ENCODE assay signal across 18 cellular contexts in genomic region chr7:39911167-39911566, GRCh38. TPM values are rescaled to one million over a fixed set of nuclear protein-coding genes. Genes with fewer than 3 reads are reported as not detected.
A peak's percentile ranks its signal among the peaks of the same experiment; 100 is the strongest.
DNase-seq lines count a peak whose midpoint lies in the region; ATAC-seq and TF ChIP-seq lines count a peak whose summit lies in the region.
"Had no signal": no experiment of that assay in that cellular context is flagged by ENCODE, and none has a peak within 500 bp of the region (broad histone marks: within the 10 kb centered on the region; RNA-seq: fewer than 3 reads in every experiment).

No MANE protein-coding gene starts in this region.

- H3K14ac ChIP-seq in IMR-90 (replicated peaks; ENCODE audit: low read depth, low read length) = no peak overlapping the region

- no peak overlapping the region for H3K56ac ChIP-seq in IMR-90 (ENCODE audit: extremely low read depth, insufficient read depth, low read length)

- H2BK120ac ChIP-seq in IMR-90 (ENCODE audit: low read depth, low read length) = no peak overlapping the region

- H3K18ac ChIP-seq in IMR-90 (ENCODE audit: low read depth, low read length) = no peak overlapping the region

- no peak overlapping the region for H4K8ac ChIP-seq in IMR-90 (ENCODE audit: low read depth in 2 of 2, low read length in 2 of 2)

- H2BK20ac ChIP-seq in IMR-90 (ENCODE audit: low read depth, low read length) = no peak overlapping the region

- no peak overlapping the region for H3K9ac ChIP-seq in IMR-90 (ENCODE audit: low read depth, low read length)
- H3K9ac ChIP-seq: KMS-11 had no signal

- no peaks in the 10 kb centered on the region for H3K79me1 ChIP-seq in IMR-90 (ENCODE audit: low read depth in 1 of 2, low read length in 2 of 2)

- dilution Hi-C loops in IMR-90 (cut with HindIII; ENCODE audit: low sequenced_read_pairs, unreplicated experiment) = no loop called here

- ATAC-seq in GM23338 = no peak
- ATAC-seq in IMR-90 (ENCODE audit: low read depth) = peak; percentile 46; the same call in 1 of the 2 replicates
- ATAC-seq in HG02623 (IDR thresholded peaks at IDR 0.05; ENCODE audit: unreplicated experiment) = no peak
- no peak for ATAC-seq in activated CD4-positive, CD25-positive, alpha-beta regulatory T cell treated with anti-CD3 and anti-CD28 coated beads, Interleukin-2, amount 50 U/mL, for 24 hours

- H3K4me2 ChIP-seq in GM23338 = no peak overlapping the region
- H3K4me2 ChIP-seq in IMR-90 (ENCODE audit: low read depth, low read length) = no peak overlapping the region
- H3K4me2 ChIP-seq: KMS-11 had no signal

- POLR2A ChIA-PET in IMR-90 (lab: Charles Lee; ENCODE audit: unreplicated experiment) = no interaction called here

- no TSS peak for BruUV-seq in IMR-90 (replicated peaks; lab: Mats Ljungman, UMichigan)

- H3K9me1 ChIP-seq in IMR-90 (ENCODE audit: insufficient read depth, low read length) = no peaks in the 10 kb centered on the region; the same call in 1 of the 2 replicates

- H3K4me3 ChIP-seq in GM23338 (no peak overlapping the region), IMR-90 (ENCODE audit: insufficient read depth, low read depth, low read length) (no peak overlapping the region), brain microvascular endothelial cell (ENCODE audit: low read depth, low read length) (no peak overlapping the region)
- H3K4me3 ChIP-seq: SK-N-MC had no signal

- DNase-seq in GM23338 (ENCODE audit: low spot score) (no peak), IMR-90 (peak; percentile 9), brain microvascular endothelial cell (no peak), osteocyte (ENCODE audit: extremely low spot score, unreplicated experiment) (peak; percentile 44), mesenteric fat pad (ENCODE audit: low spot score) (no peak)
- DNase-seq: CD4-positive, CD25-positive, alpha-beta regulatory T cell; H7; NCI-H1092 treated with DMSO at 0.1 percent for 48 hours; NCI-H1436 treated with DMSO at 0.1 percent for 48 hours; NCI-H2029; NCI-H226; NCI-H510A treated with DMSO at 0.1 percent for 48 hours; NCI-H774; SW 1271 had no signal

- H3K27ac Mint-ChIP-seq in GM23338 (no peak overlapping the region), osteocyte (ENCODE audit: unreplicated experiment) (no peak overlapping the region)

- H3K9me3 Mint-ChIP-seq in GM23338 = 0 out of 3 replicates have a peak, but pooled peaks cover 4% of the 10 kb centered on the region
- peaks cover 16% of the 10 kb centered on the region for H3K9me3 Mint-ChIP-seq in osteocyte (ENCODE audit: unreplicated experiment)

- H3K79me2 ChIP-seq in GM23338 (replicated peaks; ENCODE audit: insufficient read depth) = no peaks in the 10 kb centered on the region

- in situ Hi-C loops in IMR-90 (cut with MboI; ENCODE audit: low sequenced_read_pairs) (no loop called here), brain microvascular endothelial cell (cut with HindIII; ENCODE audit: low pct_ligation_motif_present, low sequenced_read_pairs) (no loop called here)

- H2AK5ac ChIP-seq in IMR-90 (ENCODE audit: low read depth, low read length) = no peak overlapping the region

- H3K4ac ChIP-seq in IMR-90 (ENCODE audit: low read depth, low read length) = no peak overlapping the region

- H3F3A ChIP-seq in GM23338 (replicated peaks; ENCODE audit: low read depth) = no peaks in the 10 kb centered on the region

- H2AK9ac ChIP-seq in IMR-90 (replicated peaks; ENCODE audit: low read depth, low read length, poor library complexity) = no peak overlapping the region

- no peak overlapping the region for H3K23ac ChIP-seq in IMR-90 (ENCODE audit: low read depth, low read length)

- H4K20me1 ChIP-seq in GM23338 (replicated peaks; ENCODE audit: insufficient read depth) = no peaks in the 10 kb centered on the region
- H4K20me1 ChIP-seq in IMR-90 (ENCODE audit: insufficient read depth, low read length) = no peaks in the 10 kb centered on the region; the same call in 1 of the 2 replicates

- CTCF ChIA-PET in IMR-90 (lab: Yijun Ruan, JAX) = no interaction called here

- TF ChIP-seq CTCF in GM23338 (conservative IDR thresholded peaks at IDR 0.05; ENCODE audit: low read depth in 2 of 2) (no peak), IMR-90 (conservative IDR thresholded peaks at IDR 0.05; ENCODE audit: low read depth, low read length) (no peak), brain microvascular endothelial cell (IDR thresholded peaks at IDR 0.05; ENCODE audit: low read depth, low read length, missing control alignments) (peak; percentile 17), osteocyte (IDR thresholded peaks at IDR 0.05) (no peak)

- H3K36me3 Mint-ChIP-seq in GM23338 (ENCODE audit: low read depth) (no peaks in the 10 kb centered on the region), osteocyte (ENCODE audit: unreplicated experiment) (no peaks in the 10 kb centered on the region)

- H3K27me3 ChIP-seq in GM23338 (ENCODE audit: insufficient read depth) (no peaks in the 10 kb centered on the region), IMR-90 (ENCODE audit: control insufficient read depth, insufficient read depth, low read length) (peaks cover 3% of the 10 kb centered on the region; the same call in 1 of the 2 replicates), brain microvascular endothelial cell (replicated peaks) (no peaks in the 10 kb centered on the region)

- H4K91ac ChIP-seq in IMR-90 (ENCODE audit: insufficient read depth, low read depth, low read length) = no peak overlapping the region

- H3K4me3 Mint-ChIP-seq in GM23338 = no peak overlapping the region
- H3K4me3 Mint-ChIP-seq in osteocyte (ENCODE audit: unreplicated experiment) = no peak overlapping the region
- H3K4me3 Mint-ChIP-seq: CD4-positive, CD25-positive, alpha-beta regulatory T cell had no signal

- H2BK5ac ChIP-seq in IMR-90 (ENCODE audit: low read depth, low read length, poor library complexity, severe bottlenecking) = no peak overlapping the region

- H3K27me3 Mint-ChIP-seq in GM23338 (ENCODE audit: insufficient read depth, low read depth, poor library complexity) (peaks cover 4% of the 10 kb centered on the region), osteocyte (ENCODE audit: unreplicated experiment) (peaks cover 26% of the 10 kb centered on the region)

- H3K4me1 ChIP-seq in GM23338 (ENCODE audit: insufficient read depth) (no peaks in the 10 kb centered on the region), IMR-90 (ENCODE audit: control insufficient read depth, insufficient read depth, low read length) (peaks cover 1% of the 10 kb centered on the region; the same call in 1 of the 2 replicates)

- no peaks in the 10 kb centered on the region for H3K36me3 ChIP-seq in GM23338 (ENCODE audit: insufficient read depth)
- H3K36me3 ChIP-seq in IMR-90 (ENCODE audit: control insufficient read depth, insufficient read depth, low read length) = no peaks in the 10 kb centered on the region
- H3K36me3 ChIP-seq in brain microvascular endothelial cell (replicated peaks) = no peaks in the 10 kb centered on the region

- no peak for TF ChIP-seq RAD21 in IMR-90 (IDR thresholded peaks at IDR 0.05; ENCODE audit: low read length)

- intact Hi-C loops in IMR-90 (cut with micrococcal nuclease) = no loop called here

- H2AFZ ChIP-seq in GM23338 (0 out of 2 replicates have a peak overlapping the region, but pooled peaks have one; percentile 72), IMR-90 (replicated peaks; ENCODE audit: low read length, poor library complexity) (no peak overlapping the region)

- no peaks in the 10 kb centered on the region; the same call in 1 of the 2 replicates for H3K9me3 ChIP-seq in IMR-90 (ENCODE audit: control insufficient read depth, insufficient read depth, low read length)

- no peak for TF ChIP-seq POLR2A in IMR-90 (IDR thresholded peaks at IDR 0.05; ENCODE audit: low read depth, low read length)

- H3K27ac ChIP-seq in GM23338 (ENCODE audit: low read depth) (no peak overlapping the region), IMR-90 (ENCODE audit: insufficient read depth, low read length) (no peak overlapping the region), brain microvascular endothelial cell (no peak overlapping the region)
- H3K27ac ChIP-seq: KMS-11 had no signal

- H2BK15ac ChIP-seq in IMR-90 (ENCODE audit: low read depth, low read length) = no peak overlapping the region

- H3K9me2 ChIP-seq in GM23338 (ENCODE audit: insufficient read depth) = no peaks in the 10 kb centered on the region

- H3K4me1 Mint-ChIP-seq in GM23338 = no peaks in the 10 kb centered on the region
- H3K4me1 Mint-ChIP-seq in osteocyte (ENCODE audit: unreplicated experiment) = peaks cover 4% of the 10 kb centered on the region

- H4K5ac ChIP-seq in IMR-90 (ENCODE audit: low read depth, low read length) = no peak overlapping the region

- no CpG with 5 or more reads among the region's 2 CpGs for WGBS in IMR-90 (ENCODE audit: extremely low coverage in 2 of 2, insufficient read length in 1 of 2), 2 experiments

TF ChIP-seq in GM23338, 12 proteins besides CTCF, POLR2A, EP300 and RAD21 (continues in another document):
- TF ChIP-seq ZNF331 (CRISPR knock-in tag; IDR thresholded peaks at IDR 0.05; ENCODE audit: low read depth) = no peak
- no peak for TF ChIP-seq CREB1 (CRISPR knock-in tag; IDR thresholded peaks at IDR 0.05; ENCODE audit: low read depth)

TF ChIP-seq in IMR-90, 13 proteins besides CTCF, POLR2A, EP300 and RAD21 (continues in another document):
- TF ChIP-seq FOS (IDR thresholded peaks at IDR 0.05; ENCODE audit: low read depth, low read length) = no peak
- TF ChIP-seq MAZ (IDR thresholded peaks at IDR 0.05; ENCODE audit: borderline replicate concordance, low read depth, low read length) = no peak
- no peak for TF ChIP-seq ELK1 (IDR thresholded peaks at IDR 0.05; ENCODE audit: borderline replicate concordance, low read depth, low read length)
- TF ChIP-seq CEBPB (IDR thresholded peaks at IDR 0.05; ENCODE audit: low read depth, low read length) = no peak
- TF ChIP-seq NFE2L2 (IDR thresholded peaks at IDR 0.05; ENCODE audit: low read depth, low read length) = no peak

RNA-seq across cellular contexts. Expression of gene CDK13, which starts 38.9 kb away (rescaled TPM):
- total RNA-seq in GM23338 (2014; rRNA removed; shearing (Covaris generic)) = 80.2 and 88.4 TPM in 2 replicates
- polyA plus RNA-seq in GM23338 (2016; fragmentation: Nextera tagmentation; extraction: Ambion mirVana) (38.1 and 39.4 TPM in 2 replicates), IMR-90 (2012; rRNA removed) (18.7 and 20.1 TPM in 2 replicates)
- total RNA-seq in IMR-90 (2012; rRNA removed) (50.4 and 55.0 TPM in 2 replicates), osteocyte (58.7 and 60.6 TPM in 2 replicates), mesenteric fat pad (44.4 TPM)
- 9.2 and 9.5 TPM in 2 replicates for polyA plus RNA-seq in IMR-90 (2012; cell fraction: cytosol; rRNA removed)
- polyA plus RNA-seq in IMR-90 (2012; cell fraction: nucleus; rRNA removed; ENCODE audit: low replicate concordance) = 25.7 and 67.4 TPM in 2 replicates

Comparison
In these comparisons a context has a peak if more than half of its experiments do, and no peak if none do; other contexts are left out.
1. DNase-seq: peak in IMR-90 (single experiment) and osteocyte (single experiment); none in GM23338 (single experiment), brain microvascular endothelial cell (single experiment) and mesenteric fat pad (single experiment).